Comparison of ENCODE assay signal across 35 cellular contexts in the genomic region with DNA sequence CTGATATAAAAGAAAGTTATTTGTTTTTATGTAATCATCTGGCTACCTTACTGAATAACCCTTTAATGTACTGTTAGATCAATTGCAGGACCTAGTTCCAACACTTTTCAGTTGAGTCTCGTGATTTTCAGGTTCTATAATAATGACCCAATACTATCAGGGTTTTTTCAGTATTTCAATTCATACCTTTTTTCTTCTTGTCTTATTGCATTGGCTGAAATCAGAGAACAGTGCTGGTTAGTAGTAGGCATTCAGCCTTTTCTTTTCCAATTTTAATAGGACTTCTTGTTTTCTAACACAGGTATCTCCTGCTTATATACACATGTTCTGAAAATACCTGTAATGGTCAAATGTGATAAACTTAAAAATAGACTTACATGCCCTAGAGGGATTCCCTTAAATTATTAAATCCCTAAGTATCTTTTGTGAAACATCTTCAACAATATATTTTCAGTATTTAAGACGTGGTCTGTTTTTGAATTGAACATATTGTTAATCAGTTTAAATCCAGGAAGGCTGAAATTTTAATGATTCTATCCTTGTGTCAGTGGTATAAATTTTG.
"Had no signal": no experiment of that assay in that cellular context is flagged by ENCODE, and none has a peak within 500 bp of the region (broad histone marks: within the 10 kb centered on the region; RNA-seq: fewer than 3 reads in every experiment).

No MANE protein-coding gene starts in this region.

- DNase-seq: Kasumi-1, MG63, MM.1S, MV-4-11, NCI-H1048, NCI-H1092, NCI-H1092 treated with DMSO at 0.1 percent for 48 hours, NCI-H1105, NCI-H1105 treated with DMSO at 0.1 percent for 48 hours, NCI-H1417, NCI-H1417 treated with DMSO at 0.1 percent for 48 hours, NCI-H1436, NCI-H1436 treated with DMSO at 0.1 percent for 48 hours, NCI-H146, NCI-H1694, NCI-H1694 treated with DMSO at 0.1 percent for 48 hours, NCI-H187, NCI-H187 treated with DMSO at 0.1 percent for 48 hours, NCI-H1930, NCI-H2029, NCI-H2029 treated with DMSO at 0.1 percent for 48 hours, NCI-H2081, NCI-H2081 treated with DMSO at 0.1 percent for 48 hours, NCI-H2107, NCI-H2171, NCI-H2171 treated with DMSO at 0.1 percent for 48 hours, NCI-H2227 treated with DMSO at 0.1 percent for 48 hours, NCI-H226, NCI-H345, NCI-H446, NCI-H446 treated with DMSO at 0.1 percent for 48 hours, NCI-H510A, NCI-H510A treated with DMSO at 0.1 percent for 48 hours, NCI-H524, NCI-H524 treated with DMSO at 0.1 percent for 48 hours had no signal

- H3K4me3 ChIP-seq: MG63 had no signal

- H3K27me3 ChIP-seq: MG63 had no signal
